Comparison of ENCODE assay signal across 41 cellular contexts in the genomic region with DNA sequence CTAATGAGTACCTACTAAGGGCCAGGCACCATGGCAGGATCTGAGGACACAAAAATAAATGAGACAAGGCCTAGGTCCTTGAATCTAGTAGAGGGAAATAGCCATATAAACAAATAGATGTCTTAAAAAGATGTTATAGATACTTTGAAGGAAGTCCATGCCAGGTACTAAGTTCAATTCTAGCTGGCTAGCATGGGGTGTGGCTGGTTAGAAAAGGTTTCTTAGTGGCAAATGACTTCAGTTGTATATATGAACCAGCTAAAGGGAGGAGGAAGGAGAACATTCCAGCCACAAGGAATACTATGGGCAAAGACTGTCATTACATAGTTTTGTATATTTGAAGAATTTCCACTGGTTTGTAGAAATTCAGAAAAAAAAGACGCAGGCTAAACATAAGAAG.
"Had no signal": no experiment of that assay in that cellular context is flagged by ENCODE, and none has a peak within 500 bp of the region (broad histone marks: within the 10 kb centered on the region; RNA-seq: fewer than 3 reads in every experiment).

No MANE protein-coding gene starts in this region.

- H3K4me3 ChIP-seq: adrenal gland, ascending aorta, body of pancreas, breast epithelium, cardiac muscle cell had no signal

- ATAC-seq: activated naive CD4-positive, alpha-beta T cell treated with anti-CD3 and anti-CD28 coated beads, Interleukin-2, amount 50 U/mL, for 72 hours; activated naive CD8-positive, alpha-beta T cell treated with anti-CD3 and anti-CD28 coated beads, Interleukin-2, amount 50 U/mL, for 24 hours; activated T-cell treated with anti-CD3 and anti-CD28 coated beads, Interleukin-2, amount 50 U/mL, for 4 hours; activated T-cell treated with anti-CD3 and anti-CD28 coated beads, Interleukin-2, amount 50 U/mL, for 72 hours; activated T-helper 17 cell treated with anti-CD3 and anti-CD28 coated beads, Interleukin-2, amount 50 U/mL, for 72 hours; body of pancreas had no signal

- H3K4me1 ChIP-seq: ascending aorta, body of pancreas, breast epithelium had no signal

- H3K36me3 ChIP-seq: adrenal gland, ascending aorta, brain microvascular endothelial cell, breast epithelium, cardiac muscle cell had no signal

- H3K27me3 ChIP-seq: adrenal gland, ascending aorta, body of pancreas, brain microvascular endothelial cell, breast epithelium, cardiac muscle cell had no signal

- H3K27ac Mint-ChIP-seq: activated naive CD4-positive, alpha-beta T cell treated with anti-CD3 and anti-CD28 coated beads for 36 hours; activated naive CD4-positive, alpha-beta T cell treated with anti-CD3 and anti-CD28 coated beads, Interleukin-2, amount 10 ng/mL, durations not matched to agents 7 days and 5 days; activated naive CD4-positive, alpha-beta T cell treated with anti-CD3 and anti-CD28 coated beads, Interleukin-2, amount 50 U/mL, for 24 hours; activated naive CD4-positive, alpha-beta T cell treated with anti-CD3 and anti-CD28 coated beads, Interleukin-2, amount 50 U/mL, for 72 hours; activated naive CD8-positive, alpha-beta T cell; activated naive CD8-positive, alpha-beta T cell treated with anti-CD3 and anti-CD28 coated beads for 36 hours; activated naive CD8-positive, alpha-beta T cell treated with anti-CD3 and anti-CD28 coated beads, Interleukin-2, amount 10 ng/mL, durations not matched to agents 7 days and 5 days; activated naive CD8-positive, alpha-beta T cell treated with anti-CD3 and anti-CD28 coated beads, Interleukin-2, amount 50 U/mL, for 24 hours; activated T-cell treated with anti-CD3 and anti-CD28 coated beads, Interleukin-2, amount 50 U/mL, for 24 hours; activated T-cell treated with anti-CD3 and anti-CD28 coated beads, Interleukin-2, amount 50 U/mL, for 72 hours; activated T-helper 1 cell treated with anti-CD3 and anti-CD28 coated beads, Interleukin-12 subunit alpha, Interleukin-12 subunit beta, Interleukin-2, Interleukin-4 antibody, amounts not matched to agents 30 ng/mL and 10 ng/mL and 1 ng/mL, durations not matched to agents 14 hours and 24 hours and 36 hours; activated T-helper 17 cell treated with anti-CD3 and anti-CD28 coated beads, Interleukin-2, amount 50 U/mL, for 72 hours; activated T-helper 2 cell treated with anti-CD3 and anti-CD28 coated beads, Interferon-gamma antibody, Interleukin-2, Interleukin-4, amounts not matched to agents 10 μg/mL and 5 μg/mL and 100 μg/mL, durations not matched to agents 14 hours and 24 hours and 36 hours; brain had no signal

- H3K27me3 Mint-ChIP-seq: activated naive CD4-positive, alpha-beta T cell treated with anti-CD3 and anti-CD28 coated beads, Interleukin-2, amount 10 ng/mL, durations not matched to agents 7 days and 5 days; activated naive CD8-positive, alpha-beta T cell; activated naive CD8-positive, alpha-beta T cell treated with anti-CD3 and anti-CD28 coated beads for 36 hours; activated T-helper 17 cell treated with anti-CD3 and anti-CD28 coated beads, Interleukin-2, amount 50 U/mL, for 72 hours; central memory CD8-positive, alpha-beta T cell had no signal

- H3K4me1 Mint-ChIP-seq: activated naive CD4-positive, alpha-beta T cell treated with anti-CD3 and anti-CD28 coated beads, Interleukin-2, amount 10 ng/mL, durations not matched to agents 7 days and 5 days; activated naive CD4-positive, alpha-beta T cell treated with anti-CD3 and anti-CD28 coated beads, Interleukin-2, amount 50 U/mL, for 24 hours; activated naive CD8-positive, alpha-beta T cell treated with anti-CD3 and anti-CD28 coated beads for 36 hours; activated naive CD8-positive, alpha-beta T cell treated with anti-CD3 and anti-CD28 coated beads, Interleukin-2, amount 10 ng/mL, durations not matched to agents 7 days and 5 days; activated naive CD8-positive, alpha-beta T cell treated with anti-CD3 and anti-CD28 coated beads, Interleukin-2, amount 50 U/mL, for 24 hours; activated T-helper 17 cell treated with anti-CD3 and anti-CD28 coated beads, Interleukin-2, amount 50 U/mL, for 72 hours; brain; central memory CD8-positive, alpha-beta T cell had no signal

- H3K36me3 Mint-ChIP-seq: activated naive CD4-positive, alpha-beta T cell treated with anti-CD3 and anti-CD28 coated beads, Interleukin-2, amount 10 ng/mL, durations not matched to agents 7 days and 5 days; activated naive CD4-positive, alpha-beta T cell treated with anti-CD3 and anti-CD28 coated beads, Interleukin-2, amount 50 U/mL, for 24 hours; activated naive CD4-positive, alpha-beta T cell treated with anti-CD3 and anti-CD28 coated beads, Interleukin-2, amount 50 U/mL, for 72 hours; activated naive CD8-positive, alpha-beta T cell; activated naive CD8-positive, alpha-beta T cell treated with anti-CD3 and anti-CD28 coated beads for 36 hours; activated naive CD8-positive, alpha-beta T cell treated with anti-CD3 and anti-CD28 coated beads, Interleukin-2, amount 10 ng/mL, durations not matched to agents 7 days and 5 days; brain had no signal

- H3K27ac ChIP-seq: adrenal gland, ascending aorta, body of pancreas, brain microvascular endothelial cell, breast epithelium, cardiac muscle cell had no signal

- H3K4me3 Mint-ChIP-seq: activated naive CD4-positive, alpha-beta T cell treated with anti-CD3 and anti-CD28 coated beads for 36 hours; activated naive CD4-positive, alpha-beta T cell treated with anti-CD3 and anti-CD28 coated beads, Interleukin-2, amount 10 ng/mL, durations not matched to agents 7 days and 5 days; activated naive CD4-positive, alpha-beta T cell treated with anti-CD3 and anti-CD28 coated beads, Interleukin-2, amount 50 U/mL, for 24 hours; activated naive CD8-positive, alpha-beta T cell; activated naive CD8-positive, alpha-beta T cell treated with anti-CD3 and anti-CD28 coated beads for 36 hours; activated naive CD8-positive, alpha-beta T cell treated with anti-CD3 and anti-CD28 coated beads, Interleukin-2, amount 10 ng/mL, durations not matched to agents 7 days and 5 days; activated naive CD8-positive, alpha-beta T cell treated with anti-CD3 and anti-CD28 coated beads, Interleukin-2, amount 50 U/mL, for 24 hours; activated T-cell treated with anti-CD3 and anti-CD28 coated beads, Interleukin-2, amount 50 U/mL, for 24 hours; activated T-cell treated with anti-CD3 and anti-CD28 coated beads, Interleukin-2, amount 50 U/mL, for 4 hours; activated T-cell treated with anti-CD3 and anti-CD28 coated beads, Interleukin-2, amount 50 U/mL, for 72 hours; activated T-helper 1 cell treated with anti-CD3 and anti-CD28 coated beads, Interleukin-12 subunit alpha, Interleukin-12 subunit beta, Interleukin-2, Interleukin-4 antibody, amounts not matched to agents 30 ng/mL and 10 ng/mL and 1 ng/mL, durations not matched to agents 14 hours and 24 hours and 36 hours; activated T-helper 17 cell treated with anti-CD3 and anti-CD28 coated beads, Interleukin-2, amount 50 U/mL, for 72 hours; brain; central memory CD8-positive, alpha-beta T cell had no signal

- FAIRE-seq: astrocyte, bronchial epithelial cell had no signal

- DNase-seq: activated effector memory CD4-positive, alpha-beta T cell treated with anti-CD3 and anti-CD28 coated beads, Interleukin-2, amount 50 U/mL, for 16 hours; activated effector memory CD4-positive, alpha-beta T cell treated with Interleukin-2 at 50 U/mL for 16 hours; activated gamma-delta T cell; activated gamma-delta T cell treated with Interleukin-2 at 50 U/mL for 16 hours; activated naive CD4-positive, alpha-beta T cell; activated naive CD4-positive, alpha-beta T cell treated with anti-CD3 and anti-CD28 coated beads for 36 hours; activated naive CD4-positive, alpha-beta T cell treated with anti-CD3 and anti-CD28 coated beads, Interleukin-2, amount 10 ng/mL, durations not matched to agents 7 days and 5 days; activated naive CD4-positive, alpha-beta T cell treated with anti-CD3 and anti-CD28 coated beads, Interleukin-2, amount 50 U/mL, for 16 hours; activated naive CD4-positive, alpha-beta T cell treated with Interleukin-2 at 50 U/mL for 16 hours; activated naive CD8-positive, alpha-beta T cell treated with anti-CD3 and anti-CD28 coated beads for 36 hours; activated naive CD8-positive, alpha-beta T cell treated with anti-CD3 and anti-CD28 coated beads, Interleukin-2, amount 10 ng/mL, durations not matched to agents 7 days and 5 days; activated naive CD8-positive, alpha-beta T cell treated with anti-CD3 and anti-CD28 coated beads, Interleukin-2, amount 50 U/mL, for 24 hours; activated T-cell treated with anti-CD3 and anti-CD28 coated beads for 4 hours; activated T-cell treated with anti-CD3 and anti-CD28 coated beads, Interleukin-2, amount 50 U/mL, for 1 hour; activated T-cell treated with anti-CD3 and anti-CD28 coated beads, Interleukin-2, amount 50 U/mL, for 24 hours; activated T-cell treated with anti-CD3 and anti-CD28 coated beads, Interleukin-2, amount 50 U/mL, for 4 hours; activated T-cell treated with anti-CD3 and anti-CD28 coated beads, Interleukin-2, amount 50 U/mL, for 48 hours; activated T-cell treated with anti-CD3 and anti-CD28 coated beads, Interleukin-2, amount 50 U/mL, for 72 hours; adrenal gland; amniotic stem cell; amygdala; anterior cingulate cortex; aorta; body of pancreas; brain microvascular endothelial cell; caudate nucleus; central memory CD4-positive, alpha-beta T cell; cerebellar nuclear complex had no signal
